ENCODE assay signal across 8 cellular contexts in the genomic region with DNA sequence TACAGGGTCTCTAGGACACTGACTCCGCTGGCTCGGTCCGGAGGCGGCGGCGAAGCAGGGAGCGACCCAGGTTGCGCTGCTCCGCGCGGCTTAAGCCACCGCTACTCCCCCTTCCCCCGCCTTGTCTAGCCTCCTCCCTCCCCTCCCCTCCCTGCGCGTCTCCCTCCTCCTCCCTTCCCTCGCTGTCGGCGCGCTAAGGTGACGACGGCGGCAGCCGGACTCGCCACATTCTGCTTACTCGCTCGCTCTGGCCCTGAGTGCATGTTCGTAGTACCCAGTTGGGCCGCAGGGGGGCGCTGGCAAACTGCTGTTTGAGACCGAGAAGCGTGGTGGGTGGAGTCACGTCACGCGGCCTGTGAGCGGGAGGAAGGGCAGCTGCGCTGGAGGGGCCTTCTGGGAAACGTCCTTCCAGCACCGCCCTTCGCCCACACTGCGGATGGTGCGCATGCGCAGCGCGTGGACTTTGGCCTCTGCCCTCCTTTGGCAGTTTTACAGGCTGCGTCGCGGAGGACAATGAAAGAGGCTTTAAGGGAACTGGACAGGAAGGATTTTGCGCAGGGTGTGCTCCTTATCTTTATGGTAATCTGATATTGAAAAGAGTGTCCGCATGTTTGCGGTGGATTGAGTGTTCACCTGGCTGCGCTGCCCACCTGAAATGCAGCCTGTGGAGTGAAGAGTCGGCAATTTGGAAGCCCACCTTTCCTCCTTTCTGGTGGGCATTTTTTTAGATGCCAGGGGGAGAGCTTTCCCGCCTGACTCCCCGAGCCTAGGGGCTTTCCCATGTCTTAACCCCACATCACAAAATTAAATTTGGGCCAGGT. TPM values are rescaled to one million over a fixed set of nuclear protein-coding genes. Genes with fewer than 3 reads are reported as not detected.
DNase-seq lines count a peak whose midpoint lies in the region; TF ChIP-seq lines count a peak whose summit lies in the region.

A gene with protein sequence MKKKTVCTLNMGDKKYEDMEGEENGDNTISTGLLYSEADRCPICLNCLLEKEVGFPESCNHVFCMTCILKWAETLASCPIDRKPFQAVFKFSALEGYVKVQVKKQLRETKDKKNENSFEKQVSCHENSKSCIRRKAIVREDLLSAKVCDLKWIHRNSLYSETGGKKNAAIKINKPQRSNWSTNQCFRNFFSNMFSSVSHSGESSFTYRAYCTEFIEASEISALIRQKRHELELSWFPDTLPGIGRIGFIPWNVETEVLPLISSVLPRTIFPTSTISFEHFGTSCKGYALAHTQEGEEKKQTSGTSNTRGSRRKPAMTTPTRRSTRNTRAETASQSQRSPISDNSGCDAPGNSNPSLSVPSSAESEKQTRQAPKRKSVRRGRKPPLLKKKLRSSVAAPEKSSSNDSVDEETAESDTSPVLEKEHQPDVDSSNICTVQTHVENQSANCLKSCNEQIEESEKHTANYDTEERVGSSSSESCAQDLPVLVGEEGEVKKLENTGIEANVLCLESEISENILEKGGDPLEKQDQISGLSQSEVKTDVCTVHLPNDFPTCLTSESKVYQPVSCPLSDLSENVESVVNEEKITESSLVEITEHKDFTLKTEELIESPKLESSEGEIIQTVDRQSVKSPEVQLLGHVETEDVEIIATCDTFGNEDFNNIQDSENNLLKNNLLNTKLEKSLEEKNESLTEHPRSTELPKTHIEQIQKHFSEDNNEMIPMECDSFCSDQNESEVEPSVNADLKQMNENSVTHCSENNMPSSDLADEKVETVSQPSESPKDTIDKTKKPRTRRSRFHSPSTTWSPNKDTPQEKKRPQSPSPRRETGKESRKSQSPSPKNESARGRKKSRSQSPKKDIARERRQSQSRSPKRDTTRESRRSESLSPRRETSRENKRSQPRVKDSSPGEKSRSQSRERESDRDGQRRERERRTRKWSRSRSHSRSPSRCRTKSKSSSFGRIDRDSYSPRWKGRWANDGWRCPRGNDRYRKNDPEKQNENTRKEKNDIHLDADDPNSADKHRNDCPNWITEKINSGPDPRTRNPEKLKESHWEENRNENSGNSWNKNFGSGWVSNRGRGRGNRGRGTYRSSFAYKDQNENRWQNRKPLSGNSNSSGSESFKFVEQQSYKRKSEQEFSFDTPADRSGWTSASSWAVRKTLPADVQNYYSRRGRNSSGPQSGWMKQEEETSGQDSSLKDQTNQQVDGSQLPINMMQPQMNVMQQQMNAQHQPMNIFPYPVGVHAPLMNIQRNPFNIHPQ (N-terminal part only) (minus strand): TSS at position 107 of the 821 bp plus-strand sequence. CDS start 26,407 bp downstream, outside the sequence.

- in situ Hi-C loops in GM23248 (cut with MboI): no loop called here

- H3K4me2 ChIP-seq in GM23248 (ENCODE audit: unreplicated experiment): peak within 1 kb of the TSS; percentile 95

- H3K4me3 ChIP-seq in GM23248: peak within 1 kb of the TSS; percentile 81
- peak within 1 kb of the TSS; percentile 87 to 98 (median 94) for H3K4me3 ChIP-seq in esophagus squamous epithelium

- no peaks in the 10 kb centered on the region for H3K9me2 ChIP-seq in GM23248 (ENCODE audit: insufficient read depth)

- H3K27ac ChIP-seq in GM23248: peak within 1 kb of the TSS; percentile 99
- peak within 1 kb of the TSS; percentile 99 to 100 (median 99) for H3K27ac ChIP-seq in esophagus squamous epithelium

- peak in 3 of 4 donors; percentile 1 to 84 (median 76) for TF ChIP-seq POLR2A in esophagus squamous epithelium (IDR thresholded peaks at IDR 0.05)

- TF ChIP-seq CTCF in esophagus squamous epithelium (IDR thresholded peaks at IDR 0.05): peak; percentile 95 to 100 (median 100)

- DNase-seq in EH (ENCODE audit: low read depth): peak; percentile 100
- peak; percentile 99 for DNase-seq in GM23248
- peak; percentile 98 for DNase-seq in Kasumi-1 (lab: John Stamatoyannopoulos, UW)
- DNase-seq in RKO (ENCODE audit: low spot score): peak; percentile 99
- DNase-seq in activated T-helper 1 cell treated with Interleukin-2 at 50 U/mL for 16 hours (ENCODE audit: low read depth): peak; percentile 100
- peak; percentile 100 for DNase-seq in esophagus squamous epithelium (lab: John Stamatoyannopoulos, UW)
- peak; percentile 100 for DNase-seq in myocyte (ENCODE audit: low read depth)
- DNase-seq in stimulated activated CD8-positive, alpha-beta memory T cell treated with anti-CD3 and anti-CD28 coated beads, Interleukin-7, amount 100 ng/mL, for 48 hours (ENCODE audit: extremely low read depth in 1 of 2, low read depth in 1 of 2): peak; percentile 100

- H2AFZ ChIP-seq in GM23248: peak within 1 kb of the TSS; percentile 91

- peaks cover 7% of the 10 kb centered on the region; the same call in 1 of the 2 replicates for H4K20me1 ChIP-seq in GM23248 (ENCODE audit: insufficient read depth)

- H3K27me3 ChIP-seq in GM23248 (replicated peaks; ENCODE audit: insufficient read depth) (no peaks in the 10 kb centered on the region), esophagus squamous epithelium (no peaks in the 10 kb centered on the region)

- WGBS in GM23248 (ENCODE audit: low coverage in 1 of 2, low lambda C conversion rate in 2 of 2, missing lambda C conversion rate in 2 of 2), 2 experiments: 0 to 1% methylated on average over 43 to 54 of the region's 54 CpGs
- WGBS in esophagus squamous epithelium, 2 donors: 0 to 3% methylated on average over 9 to 18 of the region's 54 CpGs

- H3K36me3 ChIP-seq in GM23248 (ENCODE audit: low read depth): no peaks in the 10 kb centered on the region
- peaks cover 0 to 11% (median 0%) of the 10 kb centered on the region in 3 donors for H3K36me3 ChIP-seq in esophagus squamous epithelium

- intact Hi-C loops in esophagus squamous epithelium (cut with DNase I): no loop called here

- H3F3A ChIP-seq in GM23248 (ENCODE audit: insufficient read depth): peaks cover 40% of the 10 kb centered on the region

- H3K79me2 ChIP-seq in GM23248 (ENCODE audit: insufficient read depth): peaks cover 46% of the 10 kb centered on the region

- H3K9me3 ChIP-seq in GM23248 (ENCODE audit: low read depth): no peaks in the 10 kb centered on the region
- no peaks in the 10 kb centered on the region for H3K9me3 ChIP-seq in esophagus squamous epithelium

- H3K4me1 ChIP-seq in GM23248 (ENCODE audit: insufficient read depth): peaks cover 25% of the 10 kb centered on the region
- H3K4me1 ChIP-seq in esophagus squamous epithelium: peaks cover 21 to 47% (median 31%) of the 10 kb centered on the region in 3 donors

- H3K9ac ChIP-seq in GM23248: peak within 1 kb of the TSS; percentile 99

RNA-seq across cellular contexts. Expression of the gene that starts here (rescaled TPM):
- 68.0 and 70.5 TPM in 2 replicates for total RNA-seq in GM23248 (2014; rRNA removed; shearing (Covaris generic))
- polyA plus RNA-seq in GM23248 (2016; fragmentation: Nextera tagmentation; extraction: Ambion mirVana): 82.2 and 88.1 TPM in 2 replicates
- total RNA-seq in esophagus squamous epithelium: 100 to 1,000 TPM in 2 of 4 donors, 10 to 100 TPM in 2; 65.9 to 123 (median 101) TPM
- 106 and 120 TPM in 2 replicates for total RNA-seq in myocyte
- polyA plus RNA-seq in myocyte (2012): 31.4 TPM

Comparison
In these comparisons a context has a peak if more than half of its experiments do, and no peak if none do; other contexts are left out.
1. Peak in every context shown above with its lines: DNase-seq, H3K4me3 ChIP-seq and H3K27ac ChIP-seq.